ENCODE assay signal across 9 cellular contexts in genomic region chr6:3228791-3229565, GRCh38. TPM values are rescaled to one million over a fixed set of nuclear protein-coding genes. Genes with fewer than 3 reads are reported as not detected.
A peak's percentile ranks its signal among the peaks of the same experiment; 100 is the strongest.
DNase-seq lines count a peak whose midpoint lies in the region; ATAC-seq and TF ChIP-seq lines count a peak whose summit lies in the region.
"Had no signal": no experiment of that assay in that cellular context is flagged by ENCODE, and none has a peak within 500 bp of the region (broad histone marks: within the 10 kb centered on the region; RNA-seq: fewer than 3 reads in every experiment).

No MANE protein-coding gene starts in this region.

- H3K9me2 ChIP-seq in OCI-LY7 (ENCODE audit: insufficient read depth, low read length), result no peaks in the 10 kb centered on the region

- H3K9me3 Mint-ChIP-seq in central memory CD8-positive, alpha-beta T cell, result no peaks in the 10 kb centered on the region

- H3K4me1 Mint-ChIP-seq in central memory CD8-positive, alpha-beta T cell, result peaks cover 57% of the 10 kb centered on the region

- H3K36me3 ChIP-seq in OCI-LY7 (ENCODE audit: insufficient read depth, low read length) (no peaks in the 10 kb centered on the region), osteoblast (ENCODE audit: insufficient read depth, low read length) (no peaks in the 10 kb centered on the region)
- H3K36me3 ChIP-seq: SJSA1 had no signal

- no peak overlapping the region for H2AFZ ChIP-seq in OCI-LY7 (ENCODE audit: low read length)
- H2AFZ ChIP-seq in osteoblast (ENCODE audit: low read length), result no peak overlapping the region

- intact Hi-C loops in OCI-LY7 (cut with micrococcal nuclease; ENCODE audit: unreplicated experiment), result no loop called here

- H3K27me3 Mint-ChIP-seq in central memory CD8-positive, alpha-beta T cell, result peaks cover 91% of the 10 kb centered on the region

- no peaks in the 10 kb centered on the region for H3K79me2 ChIP-seq in OCI-LY7 (ENCODE audit: insufficient read depth, low read depth, low read length)
- H3K79me2 ChIP-seq in osteoblast (ENCODE audit: insufficient read depth, low read length), result no peaks in the 10 kb centered on the region

- peaks cover 30% of the 10 kb centered on the region for H3K4me1 ChIP-seq in OCI-LY7 (ENCODE audit: insufficient read depth, low read length, poor library complexity, severe bottlenecking)
- H3K4me1 ChIP-seq in osteoblast (ENCODE audit: insufficient read depth, low read length), result peaks cover 18% of the 10 kb centered on the region

- no TSS peak for BruUV-seq in OCI-LY7 (replicated peaks; lab: Mats Ljungman, UMichigan)

- peak overlapping the region; percentile 49 for H3K4me2 ChIP-seq in OCI-LY7 (ENCODE audit: low read length)
- H3K4me2 ChIP-seq in osteoblast (ENCODE audit: insufficient read depth, low read length), result no peak overlapping the region

- H3K27ac ChIP-seq in OCI-LY7 (ENCODE audit: low read depth, low read length, poor library complexity, severe bottlenecking) (no peak overlapping the region), osteoblast (ENCODE audit: low read depth, low read length) (no peak overlapping the region)
- H3K27ac ChIP-seq: SJSA1 had no signal

- CTCF ChIA-PET in OCI-LY7 (lab: Charles Lee; ENCODE audit: unreplicated experiment), result no interaction called here

- H3K9me3 ChIP-seq in OCI-LY7 (ENCODE audit: low read length) (no peaks in the 10 kb centered on the region), osteoblast (ENCODE audit: low read depth, low read length) (no peaks in the 10 kb centered on the region)

- peaks cover 87% of the 10 kb centered on the region for H3K27me3 ChIP-seq in osteoblast (ENCODE audit: insufficient read depth, low read length)

- H3K4me3 ChIP-seq in OCI-LY7 (ENCODE audit: low read depth, low read length, poor library complexity, severe bottlenecking) (peak overlapping the region; percentile 5), osteoblast (ENCODE audit: insufficient read depth, low read length) (no peak overlapping the region)
- H3K4me3 ChIP-seq: SJSA1 had no signal

- H3K27ac Mint-ChIP-seq in central memory CD8-positive, alpha-beta T cell (ENCODE audit: low read depth), result peak overlapping the region; percentile 11

- TF ChIP-seq CTCF in OCI-LY7 (conservative IDR thresholded peaks at IDR 0.05; ENCODE audit: low read length) (no peak), osteoblast (IDR thresholded peaks at IDR 0.05; ENCODE audit: extremely low read depth, low read depth, low read length) (no peak)

- ATAC-seq in central memory CD8-positive, alpha-beta T cell (replicated peaks; ENCODE audit: extremely low read depth, poor library complexity, severe bottlenecking), result peak; percentile 38

- H3K4me3 Mint-ChIP-seq in central memory CD8-positive, alpha-beta T cell, result peak overlapping the region; percentile 76

- H4K20me1 ChIP-seq in OCI-LY7 (ENCODE audit: insufficient read depth, low read length) (no peaks in the 10 kb centered on the region), osteoblast (ENCODE audit: insufficient read depth, low read length) (peaks cover 2% of the 10 kb centered on the region)

- peak; percentile 72 to 86 for DNase-seq in NCI-H2081 (lab: John Stamatoyannopoulos, UW)
- no peak for DNase-seq in NCI-H2081 treated with DMSO at 0.1 percent for 48 hours (lab: John Stamatoyannopoulos, UW)
- no peak for DNase-seq in OCI-LY7 (ENCODE audit: low spot score)
- DNase-seq in central memory CD8-positive, alpha-beta T cell (ENCODE audit: low spot score in 2 of 2), result no peak
- peak; percentile 33 for DNase-seq in occipital lobe (lab: John Stamatoyannopoulos, UW)
- DNase-seq in SIG-M5 treated with dmso at 0.1 percent for 504 hours (lab: John Stamatoyannopoulos, UW; ENCODE audit: unreplicated experiment), result no peak
- DNase-seq in ACHN, result no peak
- DNase-seq in osteoblast (ENCODE audit: insufficient read length, low spot score, missing footprints), result no peak

- POLR2A ChIA-PET in OCI-LY7 (lab: Charles Lee), result interaction anchor here (0.7 to 1.0 kb wide), 2 partner anchors 69 to 315 kb away, joined by 3 to 5 read pairs; no protein-coding TSS in a partner anchor

- in situ Hi-C loops in ACHN (cut with HindIII; ENCODE audit: low pct_ligation_motif_present, low pct_unique_long_range_greater_than_20kb, low sequenced_read_pairs), result no loop called here

- H3K36me3 Mint-ChIP-seq in central memory CD8-positive, alpha-beta T cell (ENCODE audit: insufficient read depth), result peaks cover 9% of the 10 kb centered on the region

RNA-seq across cellular contexts. Expression of gene TUBB2B, which starts 1.5 kb away (rescaled TPM):
- not detected in 2 replicates for total RNA-seq in OCI-LY7 (2014; rRNA removed; shearing (Covaris generic))
- total RNA-seq in OCI-LY7 (2022), result 0.27 and 0.33 TPM in 2 replicates
- total RNA-seq in occipital lobe, result 4,324 TPM
- 5.6 and 9.0 TPM in 2 replicates for total RNA-seq in osteoblast

RNA-seq across cellular contexts. Expression of gene PSMG4, which starts 29.8 kb away (rescaled TPM):
- total RNA-seq in OCI-LY7 (2014; rRNA removed; shearing (Covaris generic)), result 58.3 and 65.4 TPM in 2 replicates
- 43.3 and 48.9 TPM in 2 replicates for total RNA-seq in OCI-LY7 (2022)
- total RNA-seq in occipital lobe, result 28.5 TPM
- total RNA-seq in osteoblast, result 19.4 and 24.6 TPM in 2 replicates

Comparison
In these comparisons a context has a peak if more than half of its experiments do, and no peak if none do; other contexts are left out.
1. DNase-seq: peak in NCI-H2081 (2 of 2) and occipital lobe (single experiment); none in NCI-H2081 treated with DMSO at 0.1 percent for 48 hours (single experiment), OCI-LY7 (single experiment), central memory CD8-positive, alpha-beta T cell (0 of 2), SIG-M5 treated with dmso at 0.1 percent for 504 hours (single experiment), ACHN (single experiment) and osteoblast (single experiment).
2. RNA of gene TUBB2B, which starts 1.5 kb away (total RNA-seq): 4,324 TPM in occipital lobe (single experiment); 5.6 to 9.0 TPM in osteoblast and 0.27 to 0.33 TPM in OCI-LY7; every median in the first group is over 100 times any median in the second.